In the genomic region with DNA sequence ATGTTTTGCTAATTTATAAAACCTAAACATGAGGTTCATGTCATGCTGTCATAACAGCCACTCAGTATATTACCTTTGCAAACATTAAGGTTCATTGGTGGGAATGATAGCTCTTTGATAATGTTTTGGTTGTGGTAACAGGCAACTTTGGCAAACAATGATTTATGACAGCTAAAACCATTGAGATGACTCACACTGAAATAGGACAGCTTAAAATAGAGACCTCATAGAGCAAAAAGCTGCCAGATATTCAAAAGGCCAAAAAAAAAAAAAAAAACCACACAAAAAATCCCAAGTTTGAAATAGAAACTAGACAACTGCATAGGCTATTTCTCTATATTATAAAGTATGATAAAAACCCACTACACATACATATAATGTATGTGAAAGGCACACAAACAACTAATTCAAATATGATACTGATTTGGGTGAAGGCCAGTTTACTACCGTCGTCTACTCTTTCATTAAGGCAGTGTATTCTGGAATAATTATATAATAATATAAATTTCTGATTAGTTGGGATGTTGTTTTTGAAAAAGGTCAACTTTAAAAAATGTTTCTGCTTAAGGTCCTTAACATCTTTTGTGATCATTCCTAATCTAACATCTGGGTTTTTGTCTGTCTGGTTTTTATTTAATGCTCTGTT, we compare ENCODE assay signal across 13 cellular contexts.
DNase-seq lines count a peak whose midpoint lies in the region; ATAC-seq, FAIRE-seq and TF ChIP-seq lines count a peak whose summit lies in the region.
"Had no signal": no experiment of that assay in that cellular context is flagged by ENCODE, and none has a peak within 500 bp of the region (broad histone marks: within the 10 kb centered on the region; RNA-seq: fewer than 3 reads in every experiment).

No MANE protein-coding gene starts in this region.

- TF ChIP-seq CTCF in MCF 10A (IDR thresholded peaks at IDR 0.05; ENCODE audit: unreplicated experiment) (no peak), mammary epithelial cell (conservative IDR thresholded peaks at IDR 0.05 in 1 of 2, IDR thresholded peaks at IDR 0.05 in 1 of 2; ENCODE audit: extremely low read depth in 1 of 2, insufficient read depth in 1 of 2, low read depth in 1 of 2, low read length in 2 of 2) (no peak), upper lobe of right lung (IDR thresholded peaks at IDR 0.05) (no peak)

- H3K27me3 Mint-ChIP-seq in MCF 10A (ENCODE audit: insufficient read depth, unreplicated experiment): peaks cover 78% of the 10 kb centered on the region

- H3K4me1 ChIP-seq in mammary epithelial cell (ENCODE audit: insufficient read depth, low read length): no peaks in the 10 kb centered on the region
- H3K4me1 ChIP-seq in upper lobe of right lung: no peaks in the 10 kb centered on the region
- H3K4me1 ChIP-seq: thyroid gland had no signal

- no peaks in the 10 kb centered on the region for H3K79me2 ChIP-seq in mammary epithelial cell (ENCODE audit: insufficient read depth, low read length)

- no peaks in the 10 kb centered on the region for H3K36me3 Mint-ChIP-seq in MCF 10A (ENCODE audit: insufficient read depth, unreplicated experiment)

- POLR2A ChIA-PET in MCF 10A (lab: Yijun Ruan, JAX): no interaction called here

- H3K4me2 ChIP-seq in mammary epithelial cell (ENCODE audit: insufficient read depth, low read depth, low read length): no peak overlapping the region

- ATAC-seq in HG03025 (IDR thresholded peaks at IDR 0.05; ENCODE audit: low FRiP score, unreplicated experiment): peak; percentile 48
- no peak for ATAC-seq in upper lobe of right lung
- no peak for ATAC-seq in GM21447 (IDR thresholded peaks at IDR 0.05; ENCODE audit: unreplicated experiment)

- H4K20me1 ChIP-seq in mammary epithelial cell (ENCODE audit: insufficient read depth, low read length): no peaks in the 10 kb centered on the region

- H3K9me3 Mint-ChIP-seq in MCF 10A (ENCODE audit: unreplicated experiment): no peaks in the 10 kb centered on the region

- 90% methylated on average over 2 of the region's 2 CpGs for WGBS in mammary epithelial cell (ENCODE audit: low coverage, missing lambda C conversion rate)

- H3K27ac ChIP-seq in mammary epithelial cell (ENCODE audit: insufficient read depth, low read depth, low read length) (no peak overlapping the region), upper lobe of right lung (no peak overlapping the region)
- H3K27ac ChIP-seq: thyroid gland had no signal

- intact Hi-C loops in MCF 10A (cut with micrococcal nuclease) (no loop called here), mammary epithelial cell (cut with micrococcal nuclease) (no loop called here), upper lobe of right lung (cut with DNase I) (no loop called here)

- H3K4me3 Mint-ChIP-seq in MCF 10A (ENCODE audit: unreplicated experiment): no peak overlapping the region

- H3K4me3 ChIP-seq in mammary epithelial cell (replicated peaks in 1 of 3; ENCODE audit: insufficient read depth in 1 of 3, low read depth in 2 of 3, low read length in 3 of 3): no peak overlapping the region
- H3K4me3 ChIP-seq in upper lobe of right lung: no peak overlapping the region
- H3K4me3 ChIP-seq: thyroid gland had no signal

- FAIRE-seq in urothelium cell line (lab: Jason Lieb, UNC): no peak
- FAIRE-seq: A204.1, islet of Langerhans had no signal

- in situ Hi-C loops in mammary epithelial cell (cut with MboI; ENCODE audit: low sequenced_read_pairs in 2 of 2): no loop called here

- no peak overlapping the region for H3K27ac Mint-ChIP-seq in MCF 10A (ENCODE audit: low read depth, unreplicated experiment)

- no peak overlapping the region for H2AFZ ChIP-seq in mammary epithelial cell (ENCODE audit: low read depth, low read length)

- H3K27me3 ChIP-seq in mammary epithelial cell (ENCODE audit: insufficient read depth, low read length) (peaks cover 3% of the 10 kb centered on the region), upper lobe of right lung (no peaks in the 10 kb centered on the region)
- H3K27me3 ChIP-seq: thyroid gland had no signal

- H3K9me3 ChIP-seq in mammary epithelial cell (replicated peaks; ENCODE audit: insufficient read depth, low read length): no peaks in the 10 kb centered on the region
- no peaks in the 10 kb centered on the region for H3K9me3 ChIP-seq in upper lobe of right lung
- H3K9me3 ChIP-seq: thyroid gland had no signal

- peak; percentile 41 for DNase-seq in MCF 10A (ENCODE audit: unreplicated experiment)
- DNase-seq in mammary epithelial cell: no peak
- peak; percentile 53 for DNase-seq in amniotic epithelial cell (ENCODE audit: low read depth)
- peak; percentile 55 for DNase-seq in urothelium cell line (ENCODE audit: low spot score)
- DNase-seq in upper lobe of right lung: no peak
- DNase-seq in NCI-H2171 (lab: John Stamatoyannopoulos, UW): no peak
- DNase-seq: activated CD4-positive, alpha-beta T cell treated with anti-CD3 and anti-CD28 coated beads, Interleukin-2, amount 50 U/mL, for 4 hours; cerebellar nuclear complex; thyroid gland had no signal

- H3K36me3 ChIP-seq in mammary epithelial cell (ENCODE audit: insufficient read depth, low read length) (no peaks in the 10 kb centered on the region), upper lobe of right lung (no peaks in the 10 kb centered on the region)
- H3K36me3 ChIP-seq: thyroid gland had no signal

- dilution Hi-C loops in mammary epithelial cell (cut with HindIII; ENCODE audit: low sequenced_read_pairs): no loop called here

- H3K4me1 Mint-ChIP-seq in MCF 10A (ENCODE audit: insufficient read depth, unreplicated experiment): no peaks in the 10 kb centered on the region

- CTCF ChIA-PET in MCF 10A (lab: Yijun Ruan, JAX): interaction anchor here (1.6 kb wide), 1 partner anchor 14 kb away, joined by 7 read pairs; no protein-coding TSS in a partner anchor
- CTCF ChIA-PET in mammary epithelial cell (lab: Charles Lee; ENCODE audit: low non-redundant PET): interaction anchor here (0.6 kb wide), 1 partner anchor 269 kb away, joined by 7 read pairs; no protein-coding TSS in a partner anchor

- no TSS peak for BruUV-seq in MCF 10A (replicated peaks; lab: Mats Ljungman, UMichigan)
- no TSS peak for BruUV-seq in mammary epithelial cell (replicated peaks; lab: Mats Ljungman, UMichigan)

- H3K9ac ChIP-seq in mammary epithelial cell (ENCODE audit: insufficient read depth, low read length): no peak overlapping the region

Comparison
In these comparisons a context has a peak if more than half of its experiments do, and no peak if none do; other contexts are left out.
1. DNase-seq: peak in MCF 10A (single experiment), amniotic epithelial cell (single experiment) and urothelium cell line (single experiment); none in mammary epithelial cell (single experiment), upper lobe of right lung (single experiment) and NCI-H2171 (single experiment).